ENCODE assay signal across 20 cellular contexts in genomic region chr6:16524380-16524707, GRCh38.
DNase-seq lines count a peak whose midpoint lies in the region; ATAC-seq, FAIRE-seq and TF ChIP-seq lines count a peak whose summit lies in the region.
"Had no signal": no experiment of that assay in that cellular context is flagged by ENCODE, and none has a peak within 500 bp of the region (broad histone marks: within the 10 kb centered on the region; RNA-seq: fewer than 3 reads in every experiment).

No MANE protein-coding gene starts in this region.

- BruUV-seq in mammary epithelial cell (replicated peaks; lab: Mats Ljungman, UMichigan) (no TSS peak), endothelial cell of umbilical vein (replicated peaks; lab: Mats Ljungman, UMichigan) (no TSS peak)

- H3K4me1 Mint-ChIP-seq in stimulated activated naive CD8-positive, alpha-beta T cell treated with anti-CD3 and anti-CD28 coated beads, Interleukin-15, Interleukin-2, amounts not matched to agents 100 ng/mL and 50 ng/mL, for 24 hours (ENCODE audit: low read depth): peaks cover 23% of the 10 kb centered on the region

- H3K27me3 ChIP-seq in mammary epithelial cell (ENCODE audit: insufficient read depth, low read length) (no peaks in the 10 kb centered on the region), breast epithelium (no peaks in the 10 kb centered on the region), endothelial cell of umbilical vein (ENCODE audit: control insufficient read depth in 2 of 2, insufficient read depth in 2 of 2, low read length in 2 of 2) (no peaks in the 10 kb centered on the region)
- H3K27me3 ChIP-seq: BE2C, Peyer's patch, stomach had no signal

- H3K36me3 ChIP-seq in mammary epithelial cell (ENCODE audit: insufficient read depth, low read length): no peaks in the 10 kb centered on the region
- no peaks in the 10 kb centered on the region for H3K36me3 ChIP-seq in breast epithelium
- H3K36me3 ChIP-seq in endothelial cell of umbilical vein (ENCODE audit: control insufficient read depth in 2 of 2, extremely low read depth in 1 of 2, insufficient read depth in 2 of 2, low read length in 2 of 2): peaks cover 0 to 2% of the 10 kb centered on the region in 2 experiments
- H3K36me3 ChIP-seq: BE2C had no signal

- no peak for TF ChIP-seq CTCF in mammary epithelial cell (conservative IDR thresholded peaks at IDR 0.05 in 1 of 2, IDR thresholded peaks at IDR 0.05 in 1 of 2; ENCODE audit: extremely low read depth in 1 of 2, insufficient read depth in 1 of 2, low read depth in 1 of 2, low read length in 2 of 2)
- TF ChIP-seq CTCF in breast epithelium (IDR thresholded peaks at IDR 0.05): no peak
- TF ChIP-seq CTCF in endothelial cell of umbilical vein (IDR thresholded peaks at IDR 0.05; ENCODE audit: extremely low read depth in 1 of 2, insufficient read depth in 1 of 2, low read depth in 1 of 2, low read length in 2 of 2): no peak

- H3K4me3 ChIP-seq in mammary epithelial cell (replicated peaks in 1 of 3; ENCODE audit: insufficient read depth in 1 of 3, low read depth in 2 of 3, low read length in 3 of 3): no peak overlapping the region
- no peak overlapping the region for H3K4me3 ChIP-seq in breast epithelium
- H3K4me3 ChIP-seq in endothelial cell of umbilical vein (replicated peaks in 1 of 3; ENCODE audit: insufficient read depth in 1 of 3, low read depth in 1 of 3, low read length in 3 of 3): no peak overlapping the region
- H3K4me3 ChIP-seq: Peyer's patch, psoas muscle, stomach had no signal

- FAIRE-seq in endothelial cell of umbilical vein (lab: Jason Lieb, UNC): no peak
- FAIRE-seq: keratinocyte had no signal

- no peaks in the 10 kb centered on the region for H3K9me1 ChIP-seq in endothelial cell of umbilical vein (replicated peaks; ENCODE audit: control insufficient read depth, extremely low read depth, insufficient read depth, low read length)

- DNase-seq in mammary epithelial cell (peak; percentile 44), breast epithelium (ENCODE audit: low spot score in 2 of 2) (no peak), RPMI7951 (ENCODE audit: low read depth) (peak; percentile 84), endothelial cell of umbilical vein (ENCODE audit: low read depth, low spot score) (no peak), anterior cingulate cortex (lab: John Stamatoyannopoulos, UW) (no peak)
- DNase-seq: activated CD8-positive, alpha-beta memory T cell treated with anti-CD3 and anti-CD28 coated beads for 24 hours; BE2C; DMS79; effector CD4-positive, alpha-beta T cell; H7; NCI-H1436 treated with DMSO at 0.1 percent for 48 hours; NCI-H524; Peyer's patch; psoas muscle; stomach had no signal

- WGBS in mammary epithelial cell (ENCODE audit: low coverage, missing lambda C conversion rate): 67% methylated on average over 8 of the region's 8 CpGs

- H2AFZ ChIP-seq in mammary epithelial cell (ENCODE audit: low read depth, low read length) (no peak overlapping the region), endothelial cell of umbilical vein (ENCODE audit: low read depth, low read length) (no peak overlapping the region)

- H3K9me3 Mint-ChIP-seq in stimulated activated naive CD8-positive, alpha-beta T cell treated with anti-CD3 and anti-CD28 coated beads, Interleukin-15, Interleukin-2, amounts not matched to agents 100 ng/mL and 50 ng/mL, for 24 hours: peaks cover 4% of the 10 kb centered on the region

- H3K9ac ChIP-seq in mammary epithelial cell (ENCODE audit: insufficient read depth, low read length) (no peak overlapping the region), endothelial cell of umbilical vein (replicated peaks; ENCODE audit: extremely low read depth, insufficient read depth, low read length) (no peak overlapping the region)

- H3K36me3 Mint-ChIP-seq in stimulated activated naive CD8-positive, alpha-beta T cell treated with anti-CD3 and anti-CD28 coated beads, Interleukin-15, Interleukin-2, amounts not matched to agents 100 ng/mL and 50 ng/mL, for 24 hours (ENCODE audit: low read depth): peaks cover 20% of the 10 kb centered on the region

- ATAC-seq in GM21360 (IDR thresholded peaks at IDR 0.05; ENCODE audit: unreplicated experiment) (no peak), HG03108 (IDR thresholded peaks at IDR 0.05; ENCODE audit: unreplicated experiment) (no peak)
- ATAC-seq: psoas muscle had no signal

- H3K4me3 Mint-ChIP-seq in stimulated activated naive CD8-positive, alpha-beta T cell treated with anti-CD3 and anti-CD28 coated beads, Interleukin-15, Interleukin-2, amounts not matched to agents 100 ng/mL and 50 ng/mL, for 24 hours: no peak overlapping the region
- H3K4me3 Mint-ChIP-seq: IgD-negative memory B cell had no signal

- no peak overlapping the region for H3K4me2 ChIP-seq in mammary epithelial cell (ENCODE audit: insufficient read depth, low read depth, low read length)
- no peak overlapping the region for H3K4me2 ChIP-seq in endothelial cell of umbilical vein (ENCODE audit: insufficient read depth, low read length)

- H4K20me1 ChIP-seq in mammary epithelial cell (ENCODE audit: insufficient read depth, low read length) (no peaks in the 10 kb centered on the region), endothelial cell of umbilical vein (replicated peaks; ENCODE audit: control insufficient read depth, extremely low read depth, insufficient read depth, low read length) (no peaks in the 10 kb centered on the region)

- CTCF ChIA-PET in mammary epithelial cell (lab: Charles Lee; ENCODE audit: low non-redundant PET): no interaction called here
- CTCF ChIA-PET in endothelial cell of umbilical vein (lab: Charles Lee): interaction anchor here (0.8 to 2.8 kb wide), 4 partner anchors 10 to 246 kb away, joined by 3 to 12 read pairs (median 4); no protein-coding TSS in a partner anchor

- H3K27ac ChIP-seq in mammary epithelial cell (ENCODE audit: insufficient read depth, low read depth, low read length) (no peak overlapping the region), breast epithelium (no peak overlapping the region), endothelial cell of umbilical vein (ENCODE audit: insufficient read depth, low read depth, low read length) (peak overlapping the region; percentile 40)
- H3K27ac ChIP-seq: Peyer's patch, psoas muscle, stomach had no signal

- H3K79me2 ChIP-seq in mammary epithelial cell (ENCODE audit: insufficient read depth, low read length) (no peaks in the 10 kb centered on the region), endothelial cell of umbilical vein (ENCODE audit: control insufficient read depth, insufficient read depth, low read length) (no peaks in the 10 kb centered on the region)

- no peaks in the 10 kb centered on the region for H3K9me3 ChIP-seq in mammary epithelial cell (replicated peaks; ENCODE audit: insufficient read depth, low read length)
- no peaks in the 10 kb centered on the region for H3K9me3 ChIP-seq in breast epithelium
- H3K9me3 ChIP-seq in endothelial cell of umbilical vein (replicated peaks; ENCODE audit: control insufficient read depth, insufficient read depth, low read length): no peaks in the 10 kb centered on the region
- H3K9me3 ChIP-seq: BE2C, Peyer's patch, psoas muscle, stomach had no signal

- H3K27ac Mint-ChIP-seq in stimulated activated naive CD8-positive, alpha-beta T cell treated with anti-CD3 and anti-CD28 coated beads, Interleukin-15, Interleukin-2, amounts not matched to agents 100 ng/mL and 50 ng/mL, for 24 hours: peak overlapping the region; percentile 5
- H3K27ac Mint-ChIP-seq: IgD-negative memory B cell had no signal

- no peaks in the 10 kb centered on the region for H3K27me3 Mint-ChIP-seq in stimulated activated naive CD8-positive, alpha-beta T cell treated with anti-CD3 and anti-CD28 coated beads, Interleukin-15, Interleukin-2, amounts not matched to agents 100 ng/mL and 50 ng/mL, for 24 hours
- H3K27me3 Mint-ChIP-seq: IgD-negative memory B cell had no signal

- no peaks in the 10 kb centered on the region for H3K4me1 ChIP-seq in mammary epithelial cell (ENCODE audit: insufficient read depth, low read length)
- H3K4me1 ChIP-seq in breast epithelium: no peaks in the 10 kb centered on the region
- peaks cover 2% of the 10 kb centered on the region for H3K4me1 ChIP-seq in endothelial cell of umbilical vein (ENCODE audit: control insufficient read depth, extremely low read depth, insufficient read depth, low read length)
- H3K4me1 ChIP-seq: BE2C, Peyer's patch, psoas muscle had no signal

- POLR2A ChIA-PET in endothelial cell of umbilical vein (lab: Charles Lee): no interaction called here

- intact Hi-C loops in mammary epithelial cell (cut with micrococcal nuclease) (no loop called here), breast epithelium (cut with DNase I; ENCODE audit: low total_unique reads) (no loop called here), endothelial cell of umbilical vein (cut with micrococcal nuclease) (no loop called here)

- in situ Hi-C loops in mammary epithelial cell (cut with MboI; ENCODE audit: low sequenced_read_pairs in 2 of 2): loop anchor here in 1 of 2 donors (25.0 kb wide), 1 partner anchor 563 kb away; no protein-coding TSS in a partner anchor

- dilution Hi-C loops in mammary epithelial cell (cut with HindIII; ENCODE audit: low sequenced_read_pairs): no loop called here
- dilution Hi-C loops in endothelial cell of umbilical vein (cut with MboI; ENCODE audit: extremely low pct_ligation_motif_present, low sequenced_read_pairs): no loop called here

- TF ChIP-seq POLR2A in breast epithelium (IDR thresholded peaks at IDR 0.05) (no peak), endothelial cell of umbilical vein (IDR thresholded peaks at IDR 0.05; ENCODE audit: low read depth, low read length) (no peak)

TF ChIP-seq in endothelial cell of umbilical vein, 7 proteins besides CTCF, POLR2A, EP300 and RAD21:
- no peak for TF ChIP-seq JUN (IDR thresholded peaks at IDR 0.05; ENCODE audit: borderline replicate concordance, insufficient read depth, insufficient read length, low read depth)
- no peak for TF ChIP-seq MAX (IDR thresholded peaks at IDR 0.05; ENCODE audit: insufficient read depth, insufficient read length)
- TF ChIP-seq GATA2 (IDR thresholded peaks at IDR 0.05; ENCODE audit: insufficient read depth, insufficient read length, low read depth, low read length): no peak
- no peak for TF ChIP-seq FOS (IDR thresholded peaks at IDR 0.05; ENCODE audit: borderline replicate concordance, insufficient read depth, low read length)
- no peak for TF ChIP-seq EZH2 (IDR thresholded peaks at IDR 0.05; ENCODE audit: borderline replicate concordance, low read depth, low read length, severe bottlenecking)
- no peak for TF ChIP-seq POLR2AphosphoS5 (IDR thresholded peaks at IDR 0.05; ENCODE audit: insufficient read depth, low read depth, low read length)
- TF ChIP-seq MYC (IDR thresholded peaks at IDR 0.05; ENCODE audit: low read depth, low read length): no peak

Comparison
In these comparisons a context has a peak if more than half of its experiments do, and no peak if none do; other contexts are left out.
1. DNase-seq: peak in mammary epithelial cell (single experiment) and RPMI7951 (single experiment); none in breast epithelium (0 of 2), endothelial cell of umbilical vein (single experiment) and anterior cingulate cortex (0 of 58).